11 cellular contexts compared by ENCODE assay signal in genomic region chr15:49718234-49718633, GRCh38.
DNase-seq lines count a peak whose midpoint lies in the region; ATAC-seq and TF ChIP-seq lines count a peak whose summit lies in the region.
"Had no signal": no experiment of that assay in that cellular context is flagged by ENCODE, and none has a peak within 500 bp of the region (broad histone marks: within the 10 kb centered on the region; RNA-seq: fewer than 3 reads in every experiment).

No MANE protein-coding gene starts in this region.

- peaks cover 0 to 3% (median 1%) of the 10 kb centered on the region in 8 donors for H3K9me3 Mint-ChIP-seq in CD4-positive, alpha-beta memory T cell

- ATAC-seq in heart right ventricle, result peak in 6 of 8 donors; percentile 41 to 80 (median 52)

- peaks cover 0 to 61% (median 4%) of the 10 kb centered on the region in 9 donors for H3K4me1 ChIP-seq in heart right ventricle
- peaks cover 0 to 4% (median 0%) of the 10 kb centered on the region in 4 donors for H3K4me1 ChIP-seq in stomach
- H3K4me1 ChIP-seq in CD4-positive, alpha-beta memory T cell (ENCODE audit: insufficient read depth, low read length), result no peaks in the 10 kb centered on the region

- peak; percentile 37 for DNase-seq in GF-D8 (lab: John Stamatoyannopoulos, UW)
- peak; percentile 73 for DNase-seq in SKM-1 treated with dmso at 0.1 percent for 144 hours (lab: John Stamatoyannopoulos, UW; ENCODE audit: unreplicated experiment)
- no peak for DNase-seq in heart right ventricle
- DNase-seq in stomach, result no peak
- DNase-seq in stimulated activated CD4-positive, alpha-beta T cell treated with anti-CD3 and anti-CD28 coated beads, Interleukin-15, amount 100 ng/mL, for 24 hours, result no peak
- DNase-seq in DMS53 (lab: John Stamatoyannopoulos, UW), result no peak
- no peak for DNase-seq in CD4-positive, alpha-beta memory T cell
- no peak for DNase-seq in activated CD8-positive, alpha-beta memory T cell treated with anti-CD3 and anti-CD28 coated beads for 24 hours
- DNase-seq: COR-L47 had no signal

- no peaks in the 10 kb centered on the region for H3K27me3 ChIP-seq in heart right ventricle
- no peaks in the 10 kb centered on the region for H3K27me3 ChIP-seq in stomach
- H3K27me3 ChIP-seq in CD4-positive, alpha-beta memory T cell (ENCODE audit: insufficient read depth, low read length), result peaks cover 4% of the 10 kb centered on the region

- H3K36me3 ChIP-seq in heart right ventricle (no peaks in the 10 kb centered on the region), stomach (no peaks in the 10 kb centered on the region)
- H3K36me3 ChIP-seq in CD4-positive, alpha-beta memory T cell (ENCODE audit: insufficient read depth, low read length), result no peaks in the 10 kb centered on the region

- H3K27ac ChIP-seq in heart right ventricle, result peak overlapping the region in 8 of 10 donors; percentile 1 to 79 (median 59)
- peak overlapping the region in 4 of 5 donors; percentile 17 to 77 (median 50) for H3K27ac ChIP-seq in stomach
- no peak overlapping the region for H3K27ac ChIP-seq in CD4-positive, alpha-beta memory T cell (ENCODE audit: low read depth, low read length)

- no peak for TF ChIP-seq EP300 in stomach (IDR thresholded peaks at IDR 0.05)

- TF ChIP-seq CTCF in heart right ventricle (IDR thresholded peaks at IDR 0.05), result no peak
- no peak for TF ChIP-seq CTCF in stomach (IDR thresholded peaks at IDR 0.05)

- no peak overlapping the region for H3K27ac Mint-ChIP-seq in CD4-positive, alpha-beta memory T cell
- H3K27ac Mint-ChIP-seq: activated naive CD8-positive, alpha-beta T cell had no signal

- POLR2A ChIA-PET in CD4-positive, alpha-beta memory T cell (lab: Charles Lee; ENCODE audit: partially characterized antibody), result no interaction called here

- no peak overlapping the region for H3K4me3 Mint-ChIP-seq in CD4-positive, alpha-beta memory T cell
- H3K4me3 Mint-ChIP-seq: activated naive CD8-positive, alpha-beta T cell; IgD-negative memory B cell had no signal

- no peaks in the 10 kb centered on the region for H3K36me3 Mint-ChIP-seq in CD4-positive, alpha-beta memory T cell
- H3K36me3 Mint-ChIP-seq: IgD-negative memory B cell had no signal

- H3K9me3 ChIP-seq in heart right ventricle (peaks cover 0 to 4% (median 0%) of the 10 kb centered on the region in 11 donors), stomach (no peaks in the 10 kb centered on the region)
- H3K9me3 ChIP-seq in CD4-positive, alpha-beta memory T cell (ENCODE audit: control insufficient read depth in 1 of 2, low read length in 2 of 2), result no peaks in the 10 kb centered on the region

- 42 to 72% methylated on average over 2 of the region's 2 CpGs for WGBS in heart right ventricle, 2 donors
- whole genome bisulfite sequencing in stomach, 5 donors, result 53 to 74% (median 61%) methylated on average over 2 of the region's 2 CpGs

- H3K4me1 Mint-ChIP-seq in CD4-positive, alpha-beta memory T cell, result no peaks in the 10 kb centered on the region

- H3K27me3 Mint-ChIP-seq in CD4-positive, alpha-beta memory T cell, result peaks cover 3% of the 10 kb centered on the region in 2 donors
- H3K27me3 Mint-ChIP-seq: activated naive CD8-positive, alpha-beta T cell had no signal

- no peak for TF ChIP-seq POLR2A in stomach (IDR thresholded peaks at IDR 0.05)

- H3K4me3 ChIP-seq in heart right ventricle, result no peak overlapping the region
- no peak overlapping the region for H3K4me3 ChIP-seq in stomach
- no peak overlapping the region for H3K4me3 ChIP-seq in CD4-positive, alpha-beta memory T cell (ENCODE audit: low read length in 2 of 2)

- intact Hi-C loops in heart right ventricle (cut with DNase I), result no loop called here
- intact Hi-C loops in stomach (cut with DNase I; ENCODE audit: low total_unique reads), result no loop called here
- intact Hi-C loops in CD4-positive, alpha-beta memory T cell (cut with micrococcal nuclease), result no loop called here

- CTCF ChIA-PET in CD4-positive, alpha-beta memory T cell (lab: Charles Lee; ENCODE audit: partially characterized antibody), result no interaction called here

Comparison
In these comparisons a context has a peak if more than half of its experiments do, and no peak if none do; other contexts are left out.
1. DNase-seq: peak in GF-D8 (single experiment) and SKM-1 treated with dmso at 0.1 percent for 144 hours (single experiment); none in heart right ventricle (0 of 2), stomach (single experiment), stimulated activated CD4-positive, alpha-beta T cell treated with anti-CD3 and anti-CD28 coated beads, Interleukin-15, amount 100 ng/mL, for 24 hours (single experiment), DMS53 (single experiment), CD4-positive, alpha-beta memory T cell (0 of 5) and activated CD8-positive, alpha-beta memory T cell treated with anti-CD3 and anti-CD28 coated beads for 24 hours (single experiment).